In genomic region chr17:80969030-80969673, GRCh38 we compare ENCODE assay signal across 9 cellular contexts. TPM values are rescaled to one million over a fixed set of nuclear protein-coding genes. Genes with fewer than 3 reads are reported as not detected.
DNase-seq lines count a peak whose midpoint lies in the region; FAIRE-seq and TF ChIP-seq lines count a peak whose summit lies in the region.
"Had no signal": no experiment of that assay in that cellular context is flagged by ENCODE, and none has a peak within 500 bp of the region (broad histone marks: within the 10 kb centered on the region; RNA-seq: fewer than 3 reads in every experiment).

No MANE protein-coding gene starts in this region.

- no peak overlapping the region for H2BK15ac ChIP-seq in mesenchymal stem cell (ENCODE audit: low read depth, poor library complexity, severe bottlenecking)

- H3K79me2 ChIP-seq in astrocyte (ENCODE audit: insufficient read depth, low read length): no peaks in the 10 kb centered on the region

- peaks cover 3% of the 10 kb centered on the region for H3K36me3 Mint-ChIP-seq in activated CD4-positive, alpha-beta T cell treated with anti-CD3 and anti-CD28 coated beads, Interleukin-2, amount 10 ng/mL, durations not matched to agents 7 days and 5 days (ENCODE audit: low read depth)
- no peaks in the 10 kb centered on the region for H3K36me3 Mint-ChIP-seq in astrocyte (ENCODE audit: low read depth, unreplicated experiment)

- POLR2A ChIA-PET in activated CD4-positive, alpha-beta T cell treated with anti-CD3 and anti-CD28 coated beads, Interleukin-2, amount 10 ng/mL, durations not matched to agents 7 days and 5 days (lab: Charles Lee): no interaction called here

- H3K27ac ChIP-seq in astrocyte (ENCODE audit: low read depth, low read length) (no peak overlapping the region), mesenchymal stem cell (ENCODE audit: low read length, poor library complexity, severe bottlenecking) (no peak overlapping the region), tibial artery (peak overlapping the region; percentile 40 to 72)

- intact Hi-C loops in tibial artery (cut with DNase I; ENCODE audit: low total_unique reads): no loop called here

- DNase-seq in activated CD4-positive, alpha-beta T cell treated with anti-CD3 and anti-CD28 coated beads, Interleukin-2, amount 10 ng/mL, durations not matched to agents 7 days and 5 days: no peak
- DNase-seq in activated CD4-positive, alpha-beta T cell treated with anti-CD3 and anti-CD28 coated beads, Interleukin-2, amount 50 U/mL, for 48 hours: no peak
- DNase-seq in astrocyte (ENCODE audit: low read depth) (no peak), mesenchymal stem cell (no peak), tibial artery (no peak), NCI-H1930 (lab: John Stamatoyannopoulos, UW) (no peak)
- DNase-seq in stimulated activated CD4-positive, alpha-beta T cell treated with anti-CD3 and anti-CD28 coated beads, Interleukin-4, amount 100 ng/mL, for 4 hours: no peak
- DNase-seq in effector CD4-positive, alpha-beta T cell: no peak
- DNase-seq: Karpas-422 had no signal

- no peak for FAIRE-seq in astrocyte (lab: Jason Lieb, UNC)

- no peak overlapping the region for H3K18ac ChIP-seq in mesenchymal stem cell (ENCODE audit: low read depth in 1 of 2, low read length in 2 of 2)

- no peaks in the 10 kb centered on the region for H3K9me3 Mint-ChIP-seq in activated CD4-positive, alpha-beta T cell treated with anti-CD3 and anti-CD28 coated beads, Interleukin-2, amount 10 ng/mL, durations not matched to agents 7 days and 5 days
- no peaks in the 10 kb centered on the region for H3K9me3 Mint-ChIP-seq in astrocyte (ENCODE audit: unreplicated experiment)

- no peaks in the 10 kb centered on the region for H3K36me3 ChIP-seq in astrocyte (ENCODE audit: insufficient read depth, low read length)
- H3K36me3 ChIP-seq in mesenchymal stem cell (ENCODE audit: control insufficient read depth in 1 of 2, insufficient read depth in 2 of 2, low read depth in 1 of 2, low read length in 2 of 2): peaks cover 8 to 24% of the 10 kb centered on the region in 2 experiments
- H3K36me3 ChIP-seq in tibial artery: peaks cover 7 to 21% (median 14%) of the 10 kb centered on the region in 3 donors

- H3K79me1 ChIP-seq in mesenchymal stem cell (replicated peaks; ENCODE audit: low read length, poor library complexity, severe bottlenecking): no peaks in the 10 kb centered on the region

- H3K9me3 ChIP-seq in astrocyte (ENCODE audit: insufficient read depth, low read depth, low read length): no peaks in the 10 kb centered on the region
- no peaks in the 10 kb centered on the region for H3K9me3 ChIP-seq in mesenchymal stem cell (ENCODE audit: control insufficient read depth, low read length)
- H3K9me3 ChIP-seq in tibial artery: no peaks in the 10 kb centered on the region

- TF ChIP-seq CTCF in astrocyte (IDR thresholded peaks at IDR 0.05; ENCODE audit: insufficient read depth, low read depth, low read length): no peak
- TF ChIP-seq CTCF in tibial artery (IDR thresholded peaks at IDR 0.05): no peak

- H2BK5ac ChIP-seq in mesenchymal stem cell (ENCODE audit: low read depth, low read length, poor library complexity, severe bottlenecking): no peak overlapping the region

- H3K4me3 Mint-ChIP-seq in activated CD4-positive, alpha-beta T cell treated with anti-CD3 and anti-CD28 coated beads, Interleukin-2, amount 10 ng/mL, durations not matched to agents 7 days and 5 days: no peak overlapping the region
- no peak overlapping the region for H3K4me3 Mint-ChIP-seq in astrocyte (ENCODE audit: unreplicated experiment)

- H4K91ac ChIP-seq in mesenchymal stem cell (ENCODE audit: low read length): no peak overlapping the region

- no peak overlapping the region for H3K4me3 ChIP-seq in astrocyte (ENCODE audit: insufficient read depth, low read depth, low read length)
- H3K4me3 ChIP-seq in mesenchymal stem cell (ENCODE audit: insufficient read depth in 1 of 2, low read depth in 1 of 2, low read length in 2 of 2): no peak overlapping the region
- H3K4me3 ChIP-seq in tibial artery: peak overlapping the region in 1 of 2 donors; percentile 3

- no peak overlapping the region for H2BK120ac ChIP-seq in mesenchymal stem cell (ENCODE audit: low read depth, low read length)

- no peak overlapping the region for H4K8ac ChIP-seq in mesenchymal stem cell (ENCODE audit: low read length)

- H2BK12ac ChIP-seq in mesenchymal stem cell (ENCODE audit: low read length in 2 of 2): no peak overlapping the region

- H3K4me2 ChIP-seq in astrocyte (ENCODE audit: low read length): peak overlapping the region; percentile 60
- H3K4me2 ChIP-seq in mesenchymal stem cell (ENCODE audit: low read length, poor library complexity, severe bottlenecking): no peak overlapping the region

- H3K27ac Mint-ChIP-seq in activated CD4-positive, alpha-beta T cell treated with anti-CD3 and anti-CD28 coated beads, Interleukin-2, amount 10 ng/mL, durations not matched to agents 7 days and 5 days: peak overlapping the region; percentile 68
- no peak overlapping the region for H3K27ac Mint-ChIP-seq in astrocyte (ENCODE audit: unreplicated experiment)

- H3K4me1 ChIP-seq in astrocyte (ENCODE audit: insufficient read depth, low read length) (peaks cover 8% of the 10 kb centered on the region), mesenchymal stem cell (ENCODE audit: control insufficient read depth, insufficient read depth, low read depth, low read length) (peaks cover 14% of the 10 kb centered on the region), tibial artery (peaks cover 6 to 34% (median 27%) of the 10 kb centered on the region in 4 donors)

- CTCF ChIA-PET in activated CD4-positive, alpha-beta T cell treated with anti-CD3 and anti-CD28 coated beads, Interleukin-2, amount 10 ng/mL, durations not matched to agents 7 days and 5 days (lab: Charles Lee): interaction anchor here (1.2 to 2.8 kb wide), 3 partner anchors 57 to 542 kb away, joined by 3 to 14 read pairs (median 4); no protein-coding TSS in a partner anchor

- H3K27me3 ChIP-seq in astrocyte (ENCODE audit: insufficient read depth, low read length) (peaks cover 4% of the 10 kb centered on the region), mesenchymal stem cell (ENCODE audit: control insufficient read depth in 1 of 2, insufficient read depth in 1 of 2, low read length in 2 of 2) (peaks cover 12 to 46% of the 10 kb centered on the region in 2 experiments), tibial artery (peaks cover 0 to 26% of the 10 kb centered on the region in 2 donors)

- peak overlapping the region in 1 of 2 experiments; percentile 44 for H3K14ac ChIP-seq in mesenchymal stem cell (ENCODE audit: low read length in 2 of 2)

- WGBS in mesenchymal stem cell: 89% methylated on average over 20 of the region's 20 CpGs

- H2AFZ ChIP-seq in astrocyte (ENCODE audit: low read depth, low read length) (no peak overlapping the region), mesenchymal stem cell (ENCODE audit: low read depth, low read length) (no peak overlapping the region)

- H3K4ac ChIP-seq in mesenchymal stem cell (ENCODE audit: low read depth in 1 of 2, low read length in 2 of 2): no peak overlapping the region

- H4K20me1 ChIP-seq in astrocyte (ENCODE audit: insufficient read depth, low read length): no peaks in the 10 kb centered on the region

- H2AK5ac ChIP-seq in mesenchymal stem cell (ENCODE audit: low read length, severe bottlenecking): no peak overlapping the region

- H3K27me3 Mint-ChIP-seq in activated CD4-positive, alpha-beta T cell treated with anti-CD3 and anti-CD28 coated beads, Interleukin-2, amount 10 ng/mL, durations not matched to agents 7 days and 5 days: peaks cover 2% of the 10 kb centered on the region
- H3K27me3 Mint-ChIP-seq in astrocyte (ENCODE audit: low read depth, unreplicated experiment): peaks cover 8% of the 10 kb centered on the region

- peaks cover 9% of the 10 kb centered on the region for H3K4me1 Mint-ChIP-seq in activated CD4-positive, alpha-beta T cell treated with anti-CD3 and anti-CD28 coated beads, Interleukin-2, amount 10 ng/mL, durations not matched to agents 7 days and 5 days
- peaks cover 8% of the 10 kb centered on the region for H3K4me1 Mint-ChIP-seq in astrocyte (ENCODE audit: low read depth, unreplicated experiment)

- H3K9ac ChIP-seq in astrocyte (ENCODE audit: low read length) (no peak overlapping the region), mesenchymal stem cell (ENCODE audit: low read length) (peak overlapping the region; percentile 54)

- H3K23ac ChIP-seq in mesenchymal stem cell (ENCODE audit: low read length in 2 of 2): no peak overlapping the region

RNA-seq across cellular contexts. Expression of gene CHMP6, which starts 22.5 kb away (rescaled TPM):
- 10 to 100 TPM; 31.3 to 32.9 TPM for total RNA-seq in activated CD4-positive, alpha-beta T cell treated with anti-CD3 and anti-CD28 coated beads, Interleukin-2, amount 10 ng/mL, durations not matched to agents 7 days and 5 days
- total RNA-seq in astrocyte: 16.8 and 19.0 TPM in 2 replicates
- 12.7 TPM for polyA plus RNA-seq in mesenchymal stem cell (2013, experiment 1 of 2)
- 12.0 TPM for polyA plus RNA-seq in mesenchymal stem cell (2013, experiment 2 of 2)

Comparison
In these comparisons a context has a peak if more than half of its experiments do, and no peak if none do; other contexts are left out.
1. H3K27ac ChIP-seq: peak in tibial artery (2 of 2); none in astrocyte (single experiment) and mesenchymal stem cell (single experiment).